In the genomic region with DNA sequence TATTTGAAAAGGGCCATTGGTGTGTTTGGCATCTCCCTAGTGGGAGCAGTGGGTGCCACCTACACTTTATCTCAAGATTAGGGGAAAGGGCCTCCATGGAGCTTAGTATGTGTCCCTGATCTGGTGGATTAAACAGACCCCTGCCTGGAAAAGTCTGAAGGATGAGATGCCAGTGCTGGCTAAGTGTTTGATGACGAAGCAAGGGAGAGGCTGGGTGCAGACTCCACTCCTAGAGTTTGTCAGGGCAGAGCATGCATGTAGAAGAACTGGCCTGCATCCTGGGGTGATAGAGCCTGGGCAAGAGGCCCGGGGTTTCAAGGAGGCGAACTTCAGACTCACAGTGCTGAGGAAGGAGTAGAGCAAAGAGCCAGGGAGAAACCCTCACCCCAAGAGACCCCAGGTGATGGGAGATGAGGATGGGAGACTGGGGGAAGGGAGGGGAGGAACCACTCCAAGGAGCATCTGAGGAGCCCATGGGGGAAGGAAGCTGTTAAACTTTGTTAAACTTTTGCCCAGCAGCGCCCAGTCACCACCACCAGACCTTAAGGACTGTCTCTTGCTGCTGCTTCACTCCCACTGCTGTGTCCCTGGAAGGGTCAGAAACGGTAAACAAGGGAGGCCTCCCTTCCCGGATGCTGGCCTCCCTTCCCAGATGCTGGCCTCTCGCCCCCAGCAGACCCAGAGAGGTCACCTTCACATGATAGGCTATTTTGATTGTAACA, we compare ENCODE assay signal across 8 cellular contexts.
DNase-seq lines count a peak whose midpoint lies in the region; ATAC-seq and TF ChIP-seq lines count a peak whose summit lies in the region.

No MANE protein-coding gene starts in this region.

- intact Hi-C loops in CD14-positive monocyte (cut with micrococcal nuclease) (loop anchor here in 1 of 2 donors (5.0 kb wide), 2 partner anchors 47 to 72 kb away; a partner anchor contains a TSS), natural killer cell (cut with micrococcal nuclease) (no loop called here)

- no peak for ATAC-seq in natural killer cell

- H3K9me3 Mint-ChIP-seq in CD14-positive monocyte: peaks cover 0 to 2% (median 0%) of the 10 kb centered on the region in 7 donors
- H3K9me3 Mint-ChIP-seq in natural killer cell: no peaks in the 10 kb centered on the region

- H3K4me3 ChIP-seq in HL-60 (replicated peaks; ENCODE audit: insufficient read depth, low read length) (no peak overlapping the region), choroid plexus epithelial cell (ENCODE audit: low read depth, low read length) (no peak overlapping the region)

- peak overlapping the region; percentile 60 for H3K27ac ChIP-seq in HL-60 (replicated peaks)

- H3K27me3 Mint-ChIP-seq in CD14-positive monocyte (ENCODE audit: low read depth in 3 of 3) (no peaks in the 10 kb centered on the region), natural killer cell (ENCODE audit: low read depth in 2 of 2) (no peaks in the 10 kb centered on the region)

- H3K4me3 Mint-ChIP-seq in CD14-positive monocyte: peak overlapping the region; percentile 50 to 85
- H3K4me3 Mint-ChIP-seq in natural killer cell: peak overlapping the region; percentile 77

- H3K4me1 Mint-ChIP-seq in CD14-positive monocyte (peaks cover 62% of the 10 kb centered on the region), natural killer cell (peaks cover 42 to 48% of the 10 kb centered on the region in 2 donors)

- peak overlapping the region; percentile 98 to 100 (median 99) for H3K27ac Mint-ChIP-seq in CD14-positive monocyte
- H3K27ac Mint-ChIP-seq in natural killer cell: peak overlapping the region; percentile 97 to 98

- H3K27me3 ChIP-seq in HL-60 (ENCODE audit: insufficient read depth, poor library complexity, severe bottlenecking): no peaks in the 10 kb centered on the region

- TF ChIP-seq CTCF in CD14-positive monocyte (IDR thresholded peaks at IDR 0.05): no peak
- TF ChIP-seq CTCF in HL-60 (IDR thresholded peaks at IDR 0.05; ENCODE audit: insufficient read depth, low read length): no peak
- no peak for TF ChIP-seq CTCF in choroid plexus epithelial cell (conservative IDR thresholded peaks at IDR 0.05; ENCODE audit: low read depth, low read length)
- no peak for TF ChIP-seq CTCF in natural killer cell (IDR thresholded peaks at IDR 0.05)

- H3K36me3 Mint-ChIP-seq in CD14-positive monocyte (peaks cover 11 to 15% of the 10 kb centered on the region in 2 donors), natural killer cell (peaks cover 1% of the 10 kb centered on the region)

- DNase-seq in CD14-positive monocyte (ENCODE audit: low spot score): peak; percentile 75
- peak in 1 of 2 experiments; percentile 9 for DNase-seq in HL-60 (ENCODE audit: low read depth in 1 of 2, low spot score in 1 of 2)
- peak; percentile 25 for DNase-seq in choroid plexus epithelial cell (ENCODE audit: low read depth)
- DNase-seq in natural killer cell: no peak
- no peak for DNase-seq in AG08395 (ENCODE audit: low spot score)
- no peak for DNase-seq in SKM-1 treated with dmso at 0.1 percent for 144 hours (lab: John Stamatoyannopoulos, UW; ENCODE audit: unreplicated experiment)
- no peak for DNase-seq in SK-N-DZ (ENCODE audit: low spot score)
- DNase-seq in NCI-H2029 treated with DMSO at 0.1 percent for 48 hours (lab: John Stamatoyannopoulos, UW): no peak

Comparison
In these comparisons a context has a peak if more than half of its experiments do, and no peak if none do; other contexts are left out.
1. DNase-seq: peak in CD14-positive monocyte (single experiment) and choroid plexus epithelial cell (single experiment); none in natural killer cell (single experiment), AG08395 (single experiment), SKM-1 treated with dmso at 0.1 percent for 144 hours (single experiment), SK-N-DZ (single experiment) and NCI-H2029 treated with DMSO at 0.1 percent for 48 hours (single experiment).